In the genomic region with DNA sequence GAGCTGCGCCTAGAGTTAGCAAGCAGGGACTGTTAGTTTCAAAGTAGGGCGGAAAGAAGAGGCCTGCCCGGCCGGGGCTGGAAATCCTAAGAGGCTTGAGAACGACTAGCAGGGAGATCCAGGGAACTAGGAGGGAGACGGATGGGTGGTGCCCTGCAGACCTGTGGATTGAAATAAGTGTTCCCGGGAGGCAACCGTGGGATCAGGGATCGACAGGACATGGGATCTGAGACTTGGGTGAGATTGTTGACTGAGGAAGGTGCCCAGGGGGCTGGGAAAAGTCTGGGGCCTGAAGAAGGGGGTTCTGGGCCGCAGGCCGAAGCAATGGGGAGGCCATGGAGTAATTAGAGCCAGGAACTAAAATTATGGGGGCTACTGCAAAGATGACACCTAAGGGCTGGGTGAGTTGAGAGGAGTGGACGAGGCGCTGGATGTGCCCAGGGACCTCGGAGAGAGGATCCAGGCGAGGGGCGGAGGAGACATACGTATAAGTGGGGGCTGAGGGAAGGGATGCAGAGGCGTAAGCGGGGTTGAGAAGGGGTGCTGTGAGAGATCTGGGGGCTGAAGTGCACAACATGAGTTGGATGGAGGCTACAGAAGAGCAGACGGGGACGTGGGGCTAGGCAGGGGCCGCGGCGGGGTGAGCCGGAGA, we compare ENCODE assay signal across 1 cellular context.
TF ChIP-seq lines count a peak whose summit lies in the region.

No MANE protein-coding gene starts in this region.

TF ChIP-seq in endothelial cell of umbilical vein, 7 proteins besides CTCF, POLR2A, EP300 and RAD21 (continued from another document):
- TF ChIP-seq FOS (IDR thresholded peaks at IDR 0.05; ENCODE audit: borderline replicate concordance, insufficient read depth, low read length) (no peak), EZH2 (IDR thresholded peaks at IDR 0.05; ENCODE audit: borderline replicate concordance, low read depth, low read length, severe bottlenecking) (no peak), MYC (IDR thresholded peaks at IDR 0.05; ENCODE audit: low read depth, low read length) (no peak), POLR2AphosphoS5 (IDR thresholded peaks at IDR 0.05; ENCODE audit: insufficient read depth, low read depth, low read length) (no peak), GATA2 (IDR thresholded peaks at IDR 0.05; ENCODE audit: insufficient read depth, insufficient read length, low read depth, low read length) (no peak), JUN (IDR thresholded peaks at IDR 0.05; ENCODE audit: borderline replicate concordance, insufficient read depth, insufficient read length, low read depth) (no peak)
